22 cellular contexts compared by ENCODE assay signal in the genomic region with DNA sequence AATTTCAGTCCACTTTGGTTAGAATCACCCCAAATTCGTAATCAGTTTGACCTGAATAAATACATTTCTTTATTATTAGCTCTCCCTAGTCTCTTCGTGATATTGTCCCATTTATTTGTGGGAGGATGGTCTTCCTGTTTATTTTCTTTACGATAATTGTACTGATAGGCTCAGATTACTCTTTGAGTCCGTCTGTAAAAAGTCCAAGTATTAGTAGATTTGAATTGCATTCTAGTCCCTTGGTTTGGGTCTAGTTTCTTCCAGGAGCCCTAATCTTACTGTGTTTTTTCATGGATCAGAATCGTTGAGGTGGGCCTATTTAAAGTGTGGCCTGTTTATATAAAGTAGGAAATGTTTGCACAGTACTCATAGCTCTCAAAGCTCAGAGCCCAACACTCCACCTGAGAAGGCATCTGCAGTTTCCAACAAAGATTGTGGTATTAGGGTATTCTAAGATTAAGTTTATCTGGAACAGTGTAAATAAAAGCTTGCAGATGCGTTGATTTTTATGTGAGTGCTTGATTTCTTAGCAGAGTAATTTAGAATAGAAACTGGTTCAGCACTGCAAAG.
"Had no signal": no experiment of that assay in that cellular context is flagged by ENCODE, and none has a peak within 500 bp of the region (broad histone marks: within the 10 kb centered on the region; RNA-seq: fewer than 3 reads in every experiment).

No MANE protein-coding gene starts in this region.

- ATAC-seq: effector memory CD8-positive, alpha-beta T cell; gastrocnemius medialis; left colon; natural killer cell; sciatic nerve; stimulated activated naive B cell treated with anti-CD40 and anti-IgM and Interleukin-4, amounts not matched to agents 10 μg/mL and 1 μg/mL and 100 μg/mL, for 72 hours; stimulated activated naive CD8-positive, alpha-beta T cell treated with anti-CD3 and anti-CD28 coated beads, Interleukin-15, amount 100 ng/mL, for 72 hours had no signal

- H3K4me1 ChIP-seq: esophagus muscularis mucosa, gastrocnemius medialis, parathyroid adenoma, prostate gland, tibial nerve had no signal

- H3K9me3 Mint-ChIP-seq: effector memory CD8-positive, alpha-beta T cell; natural killer cell; stimulated activated naive CD8-positive, alpha-beta T cell treated with anti-CD3 and anti-CD28 coated beads, Interleukin-15, amount 100 ng/mL, for 72 hours had no signal

- H3K4me3 ChIP-seq: esophagus muscularis mucosa, gastrocnemius medialis, prostate gland, spleen, testis, tibial nerve had no signal

- H3K36me3 Mint-ChIP-seq: natural killer cell had no signal

- DNase-seq: cerebellar nuclear complex; effector memory CD8-positive, alpha-beta T cell; gastrocnemius medialis; glutamatergic neuron; left colon; natural killer cell; occipital lobe; spleen; stimulated activated CD4-positive, alpha-beta T cell treated with anti-CD3 and anti-CD28 coated beads, Interleukin-15, amount 100 ng/mL, for 24 hours; stimulated activated CD4-positive, alpha-beta T cell treated with anti-CD3 and anti-CD28 coated beads, Interleukin-2, amount 100 ng/mL, for 24 hours; stimulated activated CD4-positive, alpha-beta T cell treated with anti-CD3 and anti-CD28 coated beads, Interleukin-4, amount 100 ng/mL, for 4 hours; stimulated activated naive B cell treated with anti-CD40 and anti-IgM and Interleukin-4, amounts not matched to agents 10 μg/mL and 1 μg/mL and 100 μg/mL, for 72 hours; stimulated activated naive CD8-positive, alpha-beta T cell treated with anti-CD3 and anti-CD28 coated beads, Interleukin-15, amount 100 ng/mL, for 72 hours; testis had no signal

- H3K9me3 ChIP-seq: esophagus muscularis mucosa, gastrocnemius medialis, prostate gland, spleen, testis, tibial nerve had no signal

- FAIRE-seq: keratinocyte had no signal

- H3K36me3 ChIP-seq: esophagus muscularis mucosa, gastrocnemius medialis, prostate gland, spleen, tibial nerve had no signal

- H3K27ac Mint-ChIP-seq: dendritic cell treated with granulocyte-macrophage colony-stimulating factor and Interleukin-4, amounts not matched to agents 40 ng/mL and 50 ng/mL, for 4 days; effector memory CD8-positive, alpha-beta T cell; natural killer cell; stimulated activated naive B cell treated with anti-CD40 and anti-IgM and Interleukin-4, amounts not matched to agents 10 μg/mL and 1 μg/mL and 100 μg/mL, for 72 hours; stimulated activated naive CD8-positive, alpha-beta T cell treated with anti-CD3 and anti-CD28 coated beads, Interleukin-15, amount 100 ng/mL, for 72 hours had no signal

- H3K27ac ChIP-seq: epithelial cell of prostate, esophagus muscularis mucosa, gastrocnemius medialis, parathyroid adenoma, prostate gland, spleen, testis, tibial nerve had no signal

- H3K27me3 ChIP-seq: spleen, testis, tibial nerve had no signal

- H3K27me3 Mint-ChIP-seq: dendritic cell treated with granulocyte-macrophage colony-stimulating factor and Interleukin-4, amounts not matched to agents 40 ng/mL and 50 ng/mL, for 4 days; stimulated activated naive B cell treated with anti-CD40 and anti-IgM and Interleukin-4, amounts not matched to agents 10 μg/mL and 1 μg/mL and 100 μg/mL, for 72 hours had no signal

- H3K4me3 Mint-ChIP-seq: dendritic cell treated with granulocyte-macrophage colony-stimulating factor and Interleukin-4, amounts not matched to agents 40 ng/mL and 50 ng/mL, for 4 days; effector memory CD8-positive, alpha-beta T cell; natural killer cell; stimulated activated naive B cell treated with anti-CD40 and anti-IgM and Interleukin-4, amounts not matched to agents 10 μg/mL and 1 μg/mL and 100 μg/mL, for 72 hours; stimulated activated naive CD8-positive, alpha-beta T cell treated with anti-CD3 and anti-CD28 coated beads, Interleukin-15, amount 100 ng/mL, for 72 hours had no signal
